ENCODE assay signal across 16 cellular contexts in the genomic region with DNA sequence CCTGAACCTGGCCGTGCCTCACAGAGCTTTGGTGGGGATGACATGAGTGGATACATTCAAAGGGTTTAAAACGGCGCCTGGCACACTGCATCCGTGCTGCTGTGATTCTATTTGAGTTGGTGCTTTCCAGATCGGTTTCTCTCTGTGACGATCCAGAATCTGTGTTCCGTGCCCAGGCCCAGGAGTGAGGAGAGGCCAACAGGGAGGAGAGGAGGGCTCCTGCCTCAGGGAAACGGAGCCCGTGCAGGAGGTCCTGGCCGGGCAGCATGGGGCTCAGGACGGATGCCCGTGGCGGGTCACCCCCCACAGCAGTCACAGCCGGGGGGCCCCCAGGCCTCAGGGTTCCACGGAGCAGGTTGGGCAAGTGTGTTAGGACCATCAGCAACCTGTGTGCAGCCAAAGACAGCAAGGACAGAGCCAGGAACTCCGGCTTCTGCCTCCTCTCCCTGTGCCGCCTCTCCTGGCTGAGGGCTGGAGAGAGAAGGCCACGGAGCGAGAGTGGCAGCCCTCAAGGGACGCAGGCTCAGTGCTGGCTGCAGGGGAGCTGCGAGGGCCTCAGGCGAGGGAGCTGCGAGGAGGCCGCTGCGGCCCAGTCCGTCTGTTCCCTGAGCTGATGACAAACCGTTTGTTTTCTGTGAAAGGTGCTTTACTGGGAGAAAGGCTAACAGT.
A peak's percentile ranks its signal among the peaks of the same experiment; 100 is the strongest.
DNase-seq lines count a peak whose midpoint lies in the region; ATAC-seq and TF ChIP-seq lines count a peak whose summit lies in the region.
"Had no signal": no experiment of that assay in that cellular context is flagged by ENCODE, and none has a peak within 500 bp of the region (broad histone marks: within the 10 kb centered on the region; RNA-seq: fewer than 3 reads in every experiment).

No MANE protein-coding gene starts in this region.

- no peak overlapping the region for H4K5ac ChIP-seq in IMR-90 (ENCODE audit: low read depth, low read length)

- H3K9me3 ChIP-seq in IMR-90 (ENCODE audit: control insufficient read depth, insufficient read depth, low read length) (no peaks in the 10 kb centered on the region; the same call in 1 of the 2 replicates), right cardiac atrium (ENCODE audit: control insufficient read depth, low read length) (no peaks in the 10 kb centered on the region), ovary (no peaks in the 10 kb centered on the region)
- H3K9me3 ChIP-seq: adrenal gland, upper lobe of right lung had no signal

- H3K27me3 ChIP-seq in IMR-90 (ENCODE audit: control insufficient read depth, insufficient read depth, low read length) (peaks cover 37% of the 10 kb centered on the region), right cardiac atrium (ENCODE audit: control insufficient read depth, insufficient read depth) (no peaks in the 10 kb centered on the region), ovary (no peaks in the 10 kb centered on the region)
- H3K27me3 ChIP-seq: adrenal gland, foreskin keratinocyte, upper lobe of right lung had no signal

- no peaks in the 10 kb centered on the region for H3K79me1 ChIP-seq in IMR-90 (ENCODE audit: low read depth in 1 of 2, low read length in 2 of 2)

- no peak overlapping the region for H2BK120ac ChIP-seq in IMR-90 (ENCODE audit: low read depth, low read length)

- H2AFZ ChIP-seq in IMR-90 (replicated peaks; ENCODE audit: low read length, poor library complexity) = no peak overlapping the region

- H4K91ac ChIP-seq in IMR-90 (ENCODE audit: insufficient read depth, low read depth, low read length) = no peak overlapping the region

- H3K4me3 ChIP-seq in IMR-90 (ENCODE audit: insufficient read depth, low read depth, low read length) (no peak overlapping the region), right cardiac atrium (ENCODE audit: low read length) (no peak overlapping the region), ovary (no peak overlapping the region)
- H3K4me3 ChIP-seq: adrenal gland, upper lobe of right lung had no signal

- CTCF ChIA-PET in IMR-90 (lab: Yijun Ruan, JAX) = no interaction called here

- no peak overlapping the region for H3K9ac ChIP-seq in IMR-90 (ENCODE audit: low read depth, low read length)

- TF ChIP-seq POLR2A in IMR-90 (IDR thresholded peaks at IDR 0.05; ENCODE audit: low read depth, low read length) (no peak), ovary (IDR thresholded peaks at IDR 0.05) (no peak)

- no peaks in the 10 kb centered on the region for H3K9me1 ChIP-seq in IMR-90 (ENCODE audit: insufficient read depth, low read length)

- H3K4ac ChIP-seq in IMR-90 (ENCODE audit: low read depth, low read length) = no peak overlapping the region

- no peak for TF ChIP-seq RAD21 in IMR-90 (IDR thresholded peaks at IDR 0.05; ENCODE audit: low read length)

- DNase-seq in NCI-H187 (lab: John Stamatoyannopoulos, UW) (peak; percentile 92 to 94), NCI-H187 treated with DMSO at 0.1 percent for 48 hours (lab: John Stamatoyannopoulos, UW) (no peak), IMR-90 (no peak), right cardiac atrium (peak in 1 of 3 donors; percentile 37), ovary (peak in 3 of 5 donors; percentile 10 to 34 (median 17)), iPS-NIHi11 (ENCODE audit: low spot score) (no peak), SKM-1 (lab: John Stamatoyannopoulos, UW; ENCODE audit: unreplicated experiment) (no peak)
- DNase-seq: CD4-positive, alpha-beta memory T cell; cerebellar nuclear complex; foreskin keratinocyte; HCEC 1CT; mammary epithelial cell; upper lobe of right lung had no signal

- H2BK20ac ChIP-seq in IMR-90 (ENCODE audit: low read depth, low read length) = no peak overlapping the region

- in situ Hi-C loops in IMR-90 (cut with MboI; ENCODE audit: low sequenced_read_pairs) = no loop called here

- dilution Hi-C loops in IMR-90 (cut with HindIII; ENCODE audit: low sequenced_read_pairs, unreplicated experiment) = no loop called here

- intact Hi-C loops in IMR-90 (cut with micrococcal nuclease) = no loop called here
- intact Hi-C loops in right cardiac atrium (cut with DNase I) = no loop called here
- intact Hi-C loops in ovary (cut with DNase I) = no loop called here

- WGBS in IMR-90 (ENCODE audit: extremely low coverage in 2 of 2, insufficient read length in 1 of 2), 2 experiments = 85% methylated on average over 10 of the region's 27 CpGs; no CpG with 5 or more reads in 1 of the 2 experiments
- 81% methylated on average over 27 of the region's 27 CpGs for WGBS in right cardiac atrium
- 76 to 85% (median 83%) methylated on average over 26 to 27 of the region's 27 CpGs for whole genome bisulfite sequencing in ovary, 3 donors

- TF ChIP-seq CTCF in IMR-90 (conservative IDR thresholded peaks at IDR 0.05; ENCODE audit: low read depth, low read length) (no peak), ovary (IDR thresholded peaks at IDR 0.05) (no peak)

- H2AK9ac ChIP-seq in IMR-90 (replicated peaks; ENCODE audit: low read depth, low read length, poor library complexity) = peak overlapping the region; percentile 58

- BruUV-seq in IMR-90 (replicated peaks; lab: Mats Ljungman, UMichigan) = no TSS peak

- H3K4me1 ChIP-seq in IMR-90 (ENCODE audit: control insufficient read depth, insufficient read depth, low read length) = no peaks in the 10 kb centered on the region; the same call in 1 of the 2 replicates
- peaks cover 3% of the 10 kb centered on the region for H3K4me1 ChIP-seq in right cardiac atrium (ENCODE audit: control insufficient read depth, insufficient read depth, low read length)
- H3K4me1 ChIP-seq in ovary (ENCODE audit: insufficient read depth) = peaks cover 3% of the 10 kb centered on the region
- H3K4me1 ChIP-seq: adrenal gland, foreskin keratinocyte had no signal

- H4K20me1 ChIP-seq in IMR-90 (ENCODE audit: insufficient read depth, low read length) = peaks cover 4% of the 10 kb centered on the region; the same call in 1 of the 2 replicates

- no peak overlapping the region for H2BK15ac ChIP-seq in IMR-90 (ENCODE audit: low read depth, low read length)

- H3K56ac ChIP-seq in IMR-90 (ENCODE audit: extremely low read depth, insufficient read depth, low read length) = no peak overlapping the region

- H3K14ac ChIP-seq in IMR-90 (replicated peaks; ENCODE audit: low read depth, low read length) = no peak overlapping the region

- no peak overlapping the region for H4K8ac ChIP-seq in IMR-90 (ENCODE audit: low read depth in 2 of 2, low read length in 2 of 2)

- H2AK5ac ChIP-seq in IMR-90 (ENCODE audit: low read depth, low read length) = no peak overlapping the region

- no peak overlapping the region for H2BK5ac ChIP-seq in IMR-90 (ENCODE audit: low read depth, low read length, poor library complexity, severe bottlenecking)

- H3K23ac ChIP-seq in IMR-90 (ENCODE audit: low read depth, low read length) = no peak overlapping the region

- no peak overlapping the region for H3K18ac ChIP-seq in IMR-90 (ENCODE audit: low read depth, low read length)

- no peak overlapping the region for H3K4me2 ChIP-seq in IMR-90 (ENCODE audit: low read depth, low read length)

- H3K36me3 ChIP-seq in IMR-90 (ENCODE audit: control insufficient read depth, insufficient read depth, low read length) (no peaks in the 10 kb centered on the region), ovary (no peaks in the 10 kb centered on the region)
- H3K36me3 ChIP-seq: adrenal gland, upper lobe of right lung had no signal

- POLR2A ChIA-PET in IMR-90 (lab: Charles Lee; ENCODE audit: unreplicated experiment) = interaction anchor here (0.5 kb wide), 1 partner anchor 416 kb away, joined by 4 read pairs; no protein-coding TSS in a partner anchor

- no peak overlapping the region for H3K27ac ChIP-seq in IMR-90 (ENCODE audit: insufficient read depth, low read length)
- peak overlapping the region; percentile 25 for H3K27ac ChIP-seq in right cardiac atrium (ENCODE audit: low read length)
- no peak overlapping the region for H3K27ac ChIP-seq in ovary
- H3K27ac ChIP-seq: adrenal gland, foreskin keratinocyte, upper lobe of right lung had no signal

- TF ChIP-seq EP300 in ovary (IDR thresholded peaks at IDR 0.05) = no peak

- ATAC-seq in IMR-90 (ENCODE audit: low read depth) (no peak), right cardiac atrium (no peak), GM19463 (IDR thresholded peaks at IDR 0.05; ENCODE audit: unreplicated experiment) (no peak)
- ATAC-seq: foreskin keratinocyte; stimulated activated memory B cell treated with anti-CD40 and anti-IgM and Interleukin-4, amounts not matched to agents 10 μg/mL and 1 μg/mL and 100 μg/mL, for 72 hours; upper lobe of right lung had no signal

TF ChIP-seq in IMR-90, 13 proteins besides CTCF, POLR2A, EP300 and RAD21 (continues in another document):
- TF ChIP-seq NFE2L2 (IDR thresholded peaks at IDR 0.05; ENCODE audit: low read depth, low read length) (no peak), CHD1 (IDR thresholded peaks at IDR 0.05; ENCODE audit: low read depth, low read length) (no peak), MAFK (IDR thresholded peaks at IDR 0.05; ENCODE audit: low read depth, low read length) (no peak), FOS (IDR thresholded peaks at IDR 0.05; ENCODE audit: low read depth, low read length) (no peak), CEBPB (IDR thresholded peaks at IDR 0.05; ENCODE audit: low read depth, low read length) (no peak), RFX5 (IDR thresholded peaks at IDR 0.05; ENCODE audit: low read depth, low read length) (no peak), MAZ (IDR thresholded peaks at IDR 0.05; ENCODE audit: borderline replicate concordance, low read depth, low read length) (no peak), MXI1 (IDR thresholded peaks at IDR 0.05; ENCODE audit: borderline replicate concordance, low read depth, low read length) (no peak), RCOR1 (IDR thresholded peaks at IDR 0.05; ENCODE audit: insufficient replicate concordance, low read length) (no peak), SMC3 (IDR thresholded peaks at IDR 0.05; ENCODE audit: low read depth, low read length) (no peak)
- TF ChIP-seq, protein P1, sequence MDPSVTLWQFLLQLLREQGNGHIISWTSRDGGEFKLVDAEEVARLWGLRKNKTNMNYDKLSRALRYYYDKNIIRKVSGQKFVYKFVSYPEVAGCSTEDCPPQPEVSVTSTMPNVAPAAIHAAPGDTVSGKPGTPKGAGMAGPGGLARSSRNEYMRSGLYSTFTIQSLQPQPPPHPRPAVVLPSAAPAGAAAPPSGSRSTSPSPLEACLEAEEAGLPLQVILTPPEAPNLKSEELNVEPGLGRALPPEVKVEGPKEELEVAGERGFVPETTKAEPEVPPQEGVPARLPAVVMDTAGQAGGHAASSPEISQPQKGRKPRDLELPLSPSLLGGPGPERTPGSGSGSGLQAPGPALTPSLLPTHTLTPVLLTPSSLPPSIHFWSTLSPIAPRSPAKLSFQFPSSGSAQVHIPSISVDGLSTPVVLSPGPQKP (IDR thresholded peaks at IDR 0.05; ENCODE audit: borderline replicate concordance, low read depth, low read length) = no peak
- TF ChIP-seq, protein P2, sequence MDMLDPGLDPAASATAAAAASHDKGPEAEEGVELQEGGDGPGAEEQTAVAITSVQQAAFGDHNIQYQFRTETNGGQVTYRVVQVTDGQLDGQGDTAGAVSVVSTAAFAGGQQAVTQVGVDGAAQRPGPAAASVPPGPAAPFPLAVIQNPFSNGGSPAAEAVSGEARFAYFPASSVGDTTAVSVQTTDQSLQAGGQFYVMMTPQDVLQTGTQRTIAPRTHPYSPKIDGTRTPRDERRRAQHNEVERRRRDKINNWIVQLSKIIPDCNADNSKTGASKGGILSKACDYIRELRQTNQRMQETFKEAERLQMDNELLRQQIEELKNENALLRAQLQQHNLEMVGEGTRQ (IDR thresholded peaks at IDR 0.05; ENCODE audit: low read depth, low read length) = no peak

Comparison
In these comparisons a context has a peak if more than half of its experiments do, and no peak if none do; other contexts are left out.
1. DNase-seq: peak in NCI-H187 (2 of 2) and ovary (3 of 5); none in NCI-H187 treated with DMSO at 0.1 percent for 48 hours (single experiment), IMR-90 (single experiment), iPS-NIHi11 (single experiment) and SKM-1 (single experiment).